Comparison of ENCODE assay signal across 1 cellular context in the genomic region with DNA sequence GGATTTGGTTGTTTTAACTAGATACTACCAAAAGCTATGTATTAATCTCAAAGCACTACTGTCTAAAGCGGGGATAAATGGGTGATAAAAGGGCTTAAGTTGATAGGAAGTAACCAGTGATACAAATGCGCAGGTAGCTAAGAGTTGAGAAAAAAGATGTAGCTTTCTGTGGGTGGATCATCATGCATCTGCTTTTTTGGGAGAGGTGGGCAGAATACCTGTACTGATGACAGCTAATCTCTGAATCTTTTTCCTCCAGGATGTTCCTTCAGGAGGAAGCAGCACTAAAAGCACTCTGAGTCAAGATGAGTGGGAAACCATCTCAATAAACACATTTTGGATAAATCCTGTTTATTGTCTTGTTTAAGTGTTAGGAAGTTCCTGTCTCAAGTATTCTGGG.
TF ChIP-seq lines count a peak whose summit lies in the region.

No MANE protein-coding gene starts in this region.

TF ChIP-seq in H1, 55 proteins besides CTCF, POLR2A, EP300 and RAD21:
- TF ChIP-seq GABPA (IDR thresholded peaks at IDR 0.05; ENCODE audit: borderline replicate concordance, insufficient read depth, low read length) (no peak), JUND (IDR thresholded peaks at IDR 0.05; ENCODE audit: low read length) (no peak), CBX8 (IDR thresholded peaks at IDR 0.05; ENCODE audit: borderline replicate concordance, low read depth, low read length) (no peak), CREB1 (IDR thresholded peaks at IDR 0.05) (no peak), NANOG (IDR thresholded peaks at IDR 0.05; ENCODE audit: insufficient read depth, low read depth, low read length, poor library complexity, severe bottlenecking) (no peak)
